Comparison of ENCODE assay signal across 35 cellular contexts in the genomic region with DNA sequence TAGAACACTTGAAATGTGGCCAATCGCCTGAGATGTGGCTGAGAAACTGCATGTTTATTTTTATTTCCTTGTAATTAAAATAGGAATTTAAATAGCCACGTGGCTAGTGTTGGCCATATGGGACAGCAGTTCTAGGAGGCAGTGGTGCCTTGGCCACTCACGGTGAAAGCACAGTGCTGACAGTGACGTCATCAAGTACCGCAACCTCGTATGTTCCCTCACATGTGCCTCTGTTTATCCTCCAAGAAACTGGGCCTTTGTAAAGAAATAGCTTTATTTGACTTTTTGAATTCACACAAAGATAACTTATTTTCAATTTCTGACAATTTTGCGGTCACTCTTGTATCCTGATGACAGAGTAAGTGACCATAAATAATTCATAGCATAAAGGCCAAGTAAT.
"Had no signal": no experiment of that assay in that cellular context is flagged by ENCODE, and none has a peak within 500 bp of the region (broad histone marks: within the 10 kb centered on the region; RNA-seq: fewer than 3 reads in every experiment).

No MANE protein-coding gene starts in this region.

- H3K36me3 ChIP-seq: MG63 had no signal

- H3K27ac ChIP-seq: KMS-11 had no signal

- H3K4me3 ChIP-seq: MG63 had no signal

- H3K4me2 ChIP-seq: KMS-11 had no signal

- H3K27me3 ChIP-seq: MG63 had no signal

- H3K9ac ChIP-seq: KMS-11 had no signal

- DNase-seq: Karpas-422, Kasumi-1, MG63, MM.1S, MV-4-11, NCI-H1048, NCI-H1092, NCI-H1092 treated with DMSO at 0.1 percent for 48 hours, NCI-H1105, NCI-H1105 treated with DMSO at 0.1 percent for 48 hours, NCI-H1417, NCI-H1417 treated with DMSO at 0.1 percent for 48 hours, NCI-H1436, NCI-H1436 treated with DMSO at 0.1 percent for 48 hours, NCI-H146, NCI-H1694, NCI-H1694 treated with DMSO at 0.1 percent for 48 hours, NCI-H187, NCI-H187 treated with DMSO at 0.1 percent for 48 hours, NCI-H1930, NCI-H2029, NCI-H2029 treated with DMSO at 0.1 percent for 48 hours, NCI-H2081, NCI-H2081 treated with DMSO at 0.1 percent for 48 hours, NCI-H2107, NCI-H2171, NCI-H2171 treated with DMSO at 0.1 percent for 48 hours, NCI-H2227 treated with DMSO at 0.1 percent for 48 hours, NCI-H226, NCI-H345, NCI-H446, NCI-H446 treated with DMSO at 0.1 percent for 48 hours, NCI-H510A, NCI-H510A treated with DMSO at 0.1 percent for 48 hours had no signal

- H3K9me3 ChIP-seq: MG63 had no signal
